Comparison of ENCODE assay signal across 8 cellular contexts in genomic region chr9:92671323-92671722, GRCh38. TPM values are rescaled to one million over a fixed set of nuclear protein-coding genes. Genes with fewer than 3 reads are reported as not detected.
DNase-seq lines count a peak whose midpoint lies in the region; ATAC-seq and TF ChIP-seq lines count a peak whose summit lies in the region.

No MANE protein-coding gene starts in this region.

- peaks cover 28% of the 10 kb centered on the region for H3K4me1 Mint-ChIP-seq in stimulated activated naive CD8-positive, alpha-beta T cell treated with anti-CD3 and anti-CD28 coated beads, Interleukin-15, Interleukin-2, amounts not matched to agents 100 ng/mL and 50 ng/mL, for 24 hours (ENCODE audit: low read depth)

- peaks cover 28% of the 10 kb centered on the region for H3K36me3 Mint-ChIP-seq in stimulated activated naive CD8-positive, alpha-beta T cell treated with anti-CD3 and anti-CD28 coated beads, Interleukin-15, Interleukin-2, amounts not matched to agents 100 ng/mL and 50 ng/mL, for 24 hours (ENCODE audit: low read depth)

- no peak overlapping the region for H3K27ac Mint-ChIP-seq in stimulated activated naive CD8-positive, alpha-beta T cell treated with anti-CD3 and anti-CD28 coated beads, Interleukin-15, Interleukin-2, amounts not matched to agents 100 ng/mL and 50 ng/mL, for 24 hours

- peak overlapping the region; percentile 94 for H3K4me3 Mint-ChIP-seq in stimulated activated naive CD8-positive, alpha-beta T cell treated with anti-CD3 and anti-CD28 coated beads, Interleukin-15, Interleukin-2, amounts not matched to agents 100 ng/mL and 50 ng/mL, for 24 hours

- H3K27me3 Mint-ChIP-seq in stimulated activated naive CD8-positive, alpha-beta T cell treated with anti-CD3 and anti-CD28 coated beads, Interleukin-15, Interleukin-2, amounts not matched to agents 100 ng/mL and 50 ng/mL, for 24 hours: no peaks in the 10 kb centered on the region

- intact Hi-C loops in sciatic nerve (cut with DNase I): no loop called here

- no peaks in the 10 kb centered on the region for H3K9me3 Mint-ChIP-seq in stimulated activated naive CD8-positive, alpha-beta T cell treated with anti-CD3 and anti-CD28 coated beads, Interleukin-15, Interleukin-2, amounts not matched to agents 100 ng/mL and 50 ng/mL, for 24 hours

- no peak for TF ChIP-seq CTCF in WI38 (IDR thresholded peaks at IDR 0.05; ENCODE audit: low read depth, low read length)

- no peak for DNase-seq in stimulated activated naive CD8-positive, alpha-beta T cell treated with anti-CD3 and anti-CD28 coated beads, Interleukin-15, Interleukin-2, amounts not matched to agents 100 U/mL and 50 U/mL, for 24 hours
- DNase-seq in foreskin melanocyte (peak; percentile 41), sciatic nerve (ENCODE audit: low spot score) (peak; percentile 75), SKM-1 (lab: John Stamatoyannopoulos, UW; ENCODE audit: unreplicated experiment) (no peak)
- no peak for DNase-seq in stimulated activated CD4-positive, alpha-beta T cell treated with anti-CD3 and anti-CD28 coated beads, Interleukin-4, amount 100 ng/mL, for 4 hours

- ATAC-seq in stimulated activated naive CD8-positive, alpha-beta T cell treated with anti-CD3 and anti-CD28 coated beads, Interleukin-15, Interleukin-2, amounts not matched to agents 100 U/mL and 50 U/mL, for 24 hours: no peak
- no peak for ATAC-seq in sciatic nerve
- no peak for ATAC-seq in HG03432 (IDR thresholded peaks at IDR 0.05; ENCODE audit: unreplicated experiment)

- peak overlapping the region; percentile 95; the same call in 1 of the 2 replicates for H3K4me3 ChIP-seq in WI38 (ENCODE audit: low read depth, low read length)

RNA-seq across cellular contexts. Expression of gene IPPK, which starts 1.4 kb away (rescaled TPM):
- 10.7 TPM for total RNA-seq in sciatic nerve

Comparison
In these comparisons a context has a peak if more than half of its experiments do, and no peak if none do; other contexts are left out.
1. DNase-seq: peak in foreskin melanocyte (single experiment) and sciatic nerve (single experiment); none in stimulated activated naive CD8-positive, alpha-beta T cell treated with anti-CD3 and anti-CD28 coated beads, Interleukin-15, Interleukin-2, amounts not matched to agents 100 U/mL and 50 U/mL, for 24 hours (single experiment), SKM-1 (single experiment) and stimulated activated CD4-positive, alpha-beta T cell treated with anti-CD3 and anti-CD28 coated beads, Interleukin-4, amount 100 ng/mL, for 4 hours (0 of 2).